Comparison of ENCODE assay signal across 8 cellular contexts in the genomic region with DNA sequence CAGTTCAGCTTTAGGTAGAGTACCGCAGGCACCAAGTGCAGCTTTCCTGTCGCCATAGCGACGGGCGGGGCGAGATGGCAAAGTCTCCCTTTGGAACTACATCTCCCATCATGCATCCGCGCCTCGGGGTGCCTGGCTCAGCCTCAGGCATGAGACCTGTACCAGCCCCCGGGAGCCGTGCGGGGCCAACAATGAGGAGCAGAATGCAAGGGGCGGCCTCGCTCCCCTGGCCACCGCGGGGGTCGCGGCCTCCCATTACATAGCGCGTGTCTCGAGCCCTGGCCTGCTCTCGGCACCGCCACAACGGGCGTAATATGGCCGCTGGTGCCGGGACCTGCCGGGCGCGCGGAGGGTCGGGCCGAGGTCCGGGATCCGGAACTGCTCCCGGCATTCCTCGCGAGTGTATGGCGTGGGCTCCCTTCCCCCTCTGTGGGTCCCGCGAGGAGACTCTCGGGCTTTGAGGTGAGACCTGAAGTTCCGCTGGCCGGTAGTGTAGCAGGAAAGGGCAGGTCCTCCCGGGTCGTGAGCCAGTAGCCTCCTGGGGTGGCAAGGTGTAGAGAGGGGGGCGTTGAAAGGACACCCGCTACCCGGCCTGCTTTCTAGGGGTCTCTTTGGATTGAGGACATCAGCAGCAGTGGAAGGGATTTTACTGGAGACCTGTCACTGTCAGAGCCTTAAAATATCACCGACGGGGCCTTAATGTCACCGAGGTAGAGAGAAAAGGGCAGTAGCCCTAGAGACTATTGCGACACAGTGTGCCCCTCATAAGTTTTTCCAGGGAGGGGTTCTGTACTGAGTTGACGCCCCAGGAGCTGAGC. TPM values are rescaled to one million over a fixed set of nuclear protein-coding genes. Genes with fewer than 3 reads are reported as not detected.
A peak's percentile ranks its signal among the peaks of the same experiment; 100 is the strongest.
DNase-seq lines count a peak whose midpoint lies in the region; ATAC-seq and TF ChIP-seq lines count a peak whose summit lies in the region.

A gene with protein sequence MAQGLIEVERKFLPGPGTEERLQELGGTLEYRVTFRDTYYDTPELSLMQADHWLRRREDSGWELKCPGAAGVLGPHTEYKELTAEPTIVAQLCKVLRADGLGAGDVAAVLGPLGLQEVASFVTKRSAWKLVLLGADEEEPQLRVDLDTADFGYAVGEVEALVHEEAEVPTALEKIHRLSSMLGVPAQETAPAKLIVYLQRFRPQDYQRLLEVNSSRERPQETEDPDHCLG (plus strand): TSS at position 390 of the 818 bp plus-strand sequence. CDS start 487 bp downstream, outside the sequence.

- H3K4me1 ChIP-seq in Panc1 (ENCODE audit: control insufficient read depth, insufficient read depth, low read length) (no peaks in the 10 kb centered on the region), esophagus muscularis mucosa (peaks cover 22 to 41% (median 38%) of the 10 kb centered on the region in 4 donors)

- no peaks in the 10 kb centered on the region for H3K27me3 Mint-ChIP-seq in activated T-cell treated with anti-CD3 and anti-CD28 coated beads, Interleukin-2, amount 50 U/mL, for 4 hours (ENCODE audit: low read depth)
- no peaks in the 10 kb centered on the region for H3K27me3 Mint-ChIP-seq in naive B cell

- DNase-seq in DMS53 treated with DMSO at 0.1 percent for 48 hours (lab: John Stamatoyannopoulos, UW; ENCODE audit: unreplicated experiment) (peak; percentile 60), KBM-7 (peak; percentile 92), Panc1 (ENCODE audit: low read depth, low spot score) (no peak), esophagus muscularis mucosa (ENCODE audit: extremely low spot score) (peak; percentile 98), naive B cell (peak; percentile 92)
- peak; percentile 90 for DNase-seq in activated T-cell treated with anti-CD3 and anti-CD28 coated beads, Interleukin-2, amount 50 U/mL, for 4 hours
- peak; percentile 85 to 94 for DNase-seq in stimulated activated effector memory CD8-positive, alpha-beta T cell treated with anti-CD3 and anti-CD28 coated beads, Interleukin-12 subunit alpha, Interleukin-12 subunit beta, amount 100 ng/mL, for 72 hours (ENCODE audit: low spot score in 2 of 2)

- peaks cover 25% of the 10 kb centered on the region for H3K4me1 Mint-ChIP-seq in activated T-cell treated with anti-CD3 and anti-CD28 coated beads, Interleukin-2, amount 50 U/mL, for 4 hours (ENCODE audit: low read depth)
- H3K4me1 Mint-ChIP-seq in naive B cell = peaks cover 48 to 56% (median 51%) of the 10 kb centered on the region in 3 donors
- H3K4me1 Mint-ChIP-seq in stimulated activated effector memory CD8-positive, alpha-beta T cell treated with anti-CD3 and anti-CD28 coated beads, Interleukin-12 subunit alpha, Interleukin-12 subunit beta, amount 100 ng/mL, for 72 hours = peaks cover 55% of the 10 kb centered on the region

- H3K4me3 ChIP-seq in Panc1 (ENCODE audit: low read depth in 2 of 2, low read length in 2 of 2) (peak within 1 kb of the TSS; percentile 75 to 90), esophagus muscularis mucosa (peak within 1 kb of the TSS; percentile 73 to 92 (median 90))

- POLR2A ChIA-PET in Panc1 (lab: Charles Lee) = interaction anchor here (0.5 to 0.7 kb wide), 4 partner anchors 28 to 958 kb away, joined by 3 to 4 read pairs (median 4); a partner anchor contains a TSS

- in situ Hi-C loops in KBM-7 (cut with MboI; ENCODE audit: low pct_unique_long_range_greater_than_20kb, low sequenced_read_pairs) (no loop called here), Panc1 (cut with HindIII; ENCODE audit: low pct_unique_long_range_greater_than_20kb, low sequenced_read_pairs) (no loop called here)

- H3K4me3 Mint-ChIP-seq in activated T-cell treated with anti-CD3 and anti-CD28 coated beads, Interleukin-2, amount 50 U/mL, for 4 hours = peak within 1 kb of the TSS; percentile 93
- peak within 1 kb of the TSS; percentile 93 to 98 (median 96) for H3K4me3 Mint-ChIP-seq in naive B cell
- peak within 1 kb of the TSS; percentile 91 for H3K4me3 Mint-ChIP-seq in stimulated activated effector memory CD8-positive, alpha-beta T cell treated with anti-CD3 and anti-CD28 coated beads, Interleukin-12 subunit alpha, Interleukin-12 subunit beta, amount 100 ng/mL, for 72 hours

- no peak for TF ChIP-seq EP300 in esophagus muscularis mucosa (IDR thresholded peaks at IDR 0.05)

- peaks cover 16% of the 10 kb centered on the region for H3K36me3 Mint-ChIP-seq in activated T-cell treated with anti-CD3 and anti-CD28 coated beads, Interleukin-2, amount 50 U/mL, for 4 hours (ENCODE audit: insufficient read depth)
- peaks cover 5 to 8% of the 10 kb centered on the region in 2 donors for H3K36me3 Mint-ChIP-seq in naive B cell
- peaks cover 34% of the 10 kb centered on the region for H3K36me3 Mint-ChIP-seq in stimulated activated effector memory CD8-positive, alpha-beta T cell treated with anti-CD3 and anti-CD28 coated beads, Interleukin-12 subunit alpha, Interleukin-12 subunit beta, amount 100 ng/mL, for 72 hours

- H3K36me3 ChIP-seq in Panc1 (ENCODE audit: control insufficient read depth, insufficient read depth, low read length) (peaks cover 7% of the 10 kb centered on the region; the same call in 1 of the 2 replicates), esophagus muscularis mucosa (peaks cover 0 to 24% (median 23%) of the 10 kb centered on the region in 4 donors)

- H3K27me3 ChIP-seq in Panc1 (ENCODE audit: control insufficient read depth, insufficient read depth, low read length) (no peaks in the 10 kb centered on the region), esophagus muscularis mucosa (no peaks in the 10 kb centered on the region)

- intact Hi-C loops in Panc1 (cut with micrococcal nuclease; ENCODE audit: unreplicated experiment) = loop anchor here (10.0 kb wide), 1 partner anchor 231 kb away; a partner anchor contains a TSS
- intact Hi-C loops in esophagus muscularis mucosa (cut with DNase I) = loop anchor here (5.0 kb wide), 1 partner anchor 234 kb away; a partner anchor contains a TSS

- peak within 1 kb of the TSS; percentile 86 to 98 (median 92) for H3K27ac Mint-ChIP-seq in naive B cell
- peak within 1 kb of the TSS; percentile 97 for H3K27ac Mint-ChIP-seq in stimulated activated effector memory CD8-positive, alpha-beta T cell treated with anti-CD3 and anti-CD28 coated beads, Interleukin-12 subunit alpha, Interleukin-12 subunit beta, amount 100 ng/mL, for 72 hours

- H3K9me3 ChIP-seq in Panc1 (ENCODE audit: control insufficient read depth, insufficient read depth, low read depth, low read length) = no peaks in the 10 kb centered on the region
- H3K9me3 ChIP-seq in esophagus muscularis mucosa = no peaks in the 10 kb centered on the region

- no peaks in the 10 kb centered on the region for H3K9me3 Mint-ChIP-seq in activated T-cell treated with anti-CD3 and anti-CD28 coated beads, Interleukin-2, amount 50 U/mL, for 4 hours
- no peaks in the 10 kb centered on the region for H3K9me3 Mint-ChIP-seq in naive B cell
- no peaks in the 10 kb centered on the region for H3K9me3 Mint-ChIP-seq in stimulated activated effector memory CD8-positive, alpha-beta T cell treated with anti-CD3 and anti-CD28 coated beads, Interleukin-12 subunit alpha, Interleukin-12 subunit beta, amount 100 ng/mL, for 72 hours

- peak within 1 kb of the TSS; percentile 89 for H3K27ac ChIP-seq in Panc1 (ENCODE audit: low read length)
- peak within 1 kb of the TSS; percentile 93 to 98 (median 96) for H3K27ac ChIP-seq in esophagus muscularis mucosa (replicated peaks in 1 of 4)

- CTCF ChIA-PET in Panc1 (lab: Charles Lee) = no interaction called here

- BruUV-seq in Panc1 (replicated peaks; lab: Mats Ljungman, UMichigan) = TSS peak; percentile 77

- WGBS in esophagus muscularis mucosa = 0% methylated on average over 9 of the region's 54 CpGs

- ATAC-seq in GM21723 (IDR thresholded peaks at IDR 0.05; ENCODE audit: unreplicated experiment) = peak; percentile 91
- ATAC-seq in Panc1 = peak; percentile 89
- peak; percentile 82 to 84 for ATAC-seq in activated T-cell treated with anti-CD3 and anti-CD28 coated beads, Interleukin-2, amount 50 U/mL, for 4 hours
- ATAC-seq in naive B cell (ENCODE audit: low read depth in 2 of 2) = peak; percentile 87 to 88
- peak; percentile 89 for ATAC-seq in stimulated activated effector memory CD8-positive, alpha-beta T cell treated with anti-CD3 and anti-CD28 coated beads, Interleukin-12 subunit alpha, Interleukin-12 subunit beta, amount 100 ng/mL, for 72 hours

- TF ChIP-seq POLR2A in esophagus muscularis mucosa (IDR thresholded peaks at IDR 0.05; ENCODE audit: low read depth) = peak; percentile 8

- TF ChIP-seq CTCF in Panc1 (IDR thresholded peaks at IDR 0.05) = no peak
- TF ChIP-seq CTCF in esophagus muscularis mucosa (IDR thresholded peaks at IDR 0.05) = no peak

RNA-seq across cellular contexts. Expression of the gene that starts here (rescaled TPM):
- total RNA-seq in Panc1 (2021; ENCODE audit: unreplicated experiment) = 13.3 TPM
- polyA plus RNA-seq in Panc1 (2012; ENCODE audit: insufficient read length) = 5.1 TPM
- total RNA-seq in activated T-cell treated with anti-CD3 and anti-CD28 coated beads, Interleukin-2, amount 50 U/mL, for 4 hours = 10 to 100 TPM; 17.1 to 18.8 (median 17.6) TPM
- 10 to 100 TPM; 18.3 to 20.0 (median 19.7) TPM for total RNA-seq in esophagus muscularis mucosa
- 10 to 100 TPM; 16.0 to 28.3 (median 21.7) TPM for polyA plus RNA-seq in naive B cell (ENCODE audit: low read depth in 6 of 6)
